ENCODE assay signal across 14 cellular contexts in genomic region chr11:26904114-26904513, GRCh38.
"Had no signal": no experiment of that assay in that cellular context is flagged by ENCODE, and none has a peak within 500 bp of the region (broad histone marks: within the 10 kb centered on the region; RNA-seq: fewer than 3 reads in every experiment).

No MANE protein-coding gene starts in this region.

- H3K36me3 ChIP-seq: ovary, upper lobe of left lung had no signal

- H3K4me1 Mint-ChIP-seq: activated CD8-positive, alpha-beta memory T cell treated with anti-CD3 and anti-CD28 coated beads, Interleukin-2, amount 10 ng/mL, durations not matched to agents 7 days and 5 days; stimulated activated naive CD8-positive, alpha-beta T cell treated with anti-CD3 and anti-CD28 coated beads, Interleukin-15, amount 100 ng/mL, for 72 hours had no signal

- H3K27me3 ChIP-seq: hepatocyte, ovary, testis, upper lobe of left lung had no signal

- H3K4me3 ChIP-seq: hepatocyte, ovary, testis, upper lobe of left lung had no signal

- ATAC-seq: activated CD8-positive, alpha-beta memory T cell treated with anti-CD3 and anti-CD28 coated beads, Interleukin-2, amount 10 ng/mL, durations not matched to agents 7 days and 5 days; esophagus mucosa; stimulated activated naive CD8-positive, alpha-beta T cell treated with anti-CD3 and anti-CD28 coated beads, Interleukin-15, amount 100 ng/mL, for 72 hours had no signal

- H3K9me3 Mint-ChIP-seq: neural crest cell had no signal

- H3K27ac ChIP-seq: hepatocyte, ovary, testis, upper lobe of left lung had no signal

- H3K36me3 Mint-ChIP-seq: activated CD4-positive, alpha-beta memory T cell treated with anti-CD3 and anti-CD28 coated beads for 36 hours; activated CD8-positive, alpha-beta memory T cell treated with anti-CD3 and anti-CD28 coated beads, Interleukin-2, amount 10 ng/mL, durations not matched to agents 7 days and 5 days had no signal

- H3K4me3 Mint-ChIP-seq: activated CD4-positive, alpha-beta memory T cell treated with anti-CD3 and anti-CD28 coated beads for 36 hours; activated CD8-positive, alpha-beta memory T cell treated with anti-CD3 and anti-CD28 coated beads, Interleukin-2, amount 10 ng/mL, durations not matched to agents 7 days and 5 days; activated naive CD4-positive, alpha-beta T cell treated with anti-CD3 and anti-CD28 coated beads for 36 hours; neural crest cell; stimulated activated naive CD8-positive, alpha-beta T cell treated with anti-CD3 and anti-CD28 coated beads, Interleukin-15, amount 100 ng/mL, for 72 hours had no signal

- H3K27ac Mint-ChIP-seq: activated CD4-positive, alpha-beta memory T cell treated with anti-CD3 and anti-CD28 coated beads for 36 hours; activated CD8-positive, alpha-beta memory T cell treated with anti-CD3 and anti-CD28 coated beads, Interleukin-2, amount 10 ng/mL, durations not matched to agents 7 days and 5 days; activated naive CD4-positive, alpha-beta T cell treated with anti-CD3 and anti-CD28 coated beads for 36 hours; activated T-helper 2 cell treated with anti-CD3 and anti-CD28 coated beads, Interferon-gamma antibody, Interleukin-2, Interleukin-4, amounts not matched to agents 10 μg/mL and 5 μg/mL and 100 μg/mL, durations not matched to agents 14 hours and 24 hours and 36 hours; stimulated activated naive CD8-positive, alpha-beta T cell treated with anti-CD3 and anti-CD28 coated beads, Interleukin-15, amount 100 ng/mL, for 72 hours had no signal

- H3K4me1 ChIP-seq: testis, upper lobe of left lung had no signal

- H3K9me3 ChIP-seq: ovary, testis, upper lobe of left lung had no signal

- H3K27me3 Mint-ChIP-seq: activated CD4-positive, alpha-beta memory T cell treated with anti-CD3 and anti-CD28 coated beads for 36 hours; activated CD8-positive, alpha-beta memory T cell treated with anti-CD3 and anti-CD28 coated beads, Interleukin-2, amount 10 ng/mL, durations not matched to agents 7 days and 5 days; stimulated activated naive CD8-positive, alpha-beta T cell treated with anti-CD3 and anti-CD28 coated beads, Interleukin-15, amount 100 ng/mL, for 72 hours had no signal

- DNase-seq: activated CD4-positive, alpha-beta memory T cell treated with anti-CD3 and anti-CD28 coated beads for 36 hours; activated CD8-positive, alpha-beta memory T cell treated with anti-CD3 and anti-CD28 coated beads, Interleukin-2, amount 10 ng/mL, durations not matched to agents 7 days and 5 days; activated naive CD4-positive, alpha-beta T cell treated with anti-CD3 and anti-CD28 coated beads for 36 hours; activated T-cell treated with anti-CD3 and anti-CD28 coated beads, Interleukin-2, amount 50 U/mL, for 1 hour; kidney glomerular epithelial cell; ovary; stimulated activated CD4-positive, alpha-beta T cell treated with anti-CD3 and anti-CD28 coated beads, Interleukin-1b, Interleukin-23, amount 100 ng/mL, for 48 hours; stimulated activated naive CD8-positive, alpha-beta T cell treated with anti-CD3 and anti-CD28 coated beads, Interleukin-15, amount 100 ng/mL, for 72 hours; testis; upper lobe of left lung had no signal
